8 cellular contexts compared by ENCODE assay signal in the genomic region with DNA sequence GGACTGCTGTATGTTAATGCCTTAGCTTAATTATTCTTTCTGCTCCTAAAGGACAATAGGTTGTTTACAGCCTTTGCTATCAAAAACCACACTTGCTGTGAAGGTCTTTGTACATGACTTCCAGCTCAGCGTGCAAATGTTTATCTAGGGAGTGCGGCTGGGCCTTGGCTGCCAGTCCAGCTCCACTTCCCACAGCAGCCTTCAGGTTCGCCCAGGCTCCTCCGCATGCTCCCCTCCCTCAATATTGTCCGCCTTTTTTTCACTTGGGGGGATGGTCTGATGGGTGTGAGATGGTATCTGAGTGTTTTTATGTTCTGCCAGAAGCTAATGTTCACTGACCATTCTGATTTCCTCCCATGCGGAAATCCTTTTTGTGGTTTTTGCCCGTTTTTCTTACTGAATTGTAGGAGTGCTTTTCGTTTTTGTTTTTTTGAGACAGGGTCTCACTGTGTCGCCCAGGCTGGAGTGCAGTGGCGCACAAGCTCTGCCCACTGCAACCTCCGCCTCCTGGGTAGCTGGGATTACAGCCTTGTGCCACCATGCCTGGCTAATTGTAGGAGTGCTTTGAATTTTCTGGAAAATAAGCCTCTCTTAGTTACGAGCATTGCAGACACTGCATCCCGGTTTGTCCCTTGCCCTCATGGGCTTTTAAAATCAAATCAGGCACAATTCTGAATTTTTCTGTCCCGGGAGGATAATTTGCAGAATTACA. TPM values are rescaled to one million over a fixed set of nuclear protein-coding genes. Genes with fewer than 3 reads are reported as not detected.
DNase-seq lines count a peak whose midpoint lies in the region; ATAC-seq, FAIRE-seq and TF ChIP-seq lines count a peak whose summit lies in the region.

No MANE protein-coding gene starts in this region.

- no peak for TF ChIP-seq EP300 in stomach (IDR thresholded peaks at IDR 0.05)

- H3K36me3 ChIP-seq in astrocyte (ENCODE audit: insufficient read depth, low read length) (peaks cover 17% of the 10 kb centered on the region), stomach (no peaks in the 10 kb centered on the region)

- peaks cover 3% of the 10 kb centered on the region for H3K9me3 Mint-ChIP-seq in astrocyte (ENCODE audit: unreplicated experiment)

- H2AFZ ChIP-seq in astrocyte (ENCODE audit: low read depth, low read length): no peak overlapping the region

- ATAC-seq in GM18502 (IDR thresholded peaks at IDR 0.05; ENCODE audit: poor library complexity, unreplicated experiment): no peak

- H3K9me3 ChIP-seq in astrocyte (ENCODE audit: insufficient read depth, low read depth, low read length) (no peaks in the 10 kb centered on the region), stomach (no peaks in the 10 kb centered on the region)

- H3K4me2 ChIP-seq in astrocyte (ENCODE audit: low read length): peak overlapping the region; percentile 85

- DNase-seq in M059J (ENCODE audit: low read depth) (peak; percentile 89), astrocyte (ENCODE audit: low read depth) (peak; percentile 71), kidney tubule cell (ENCODE audit: low spot score) (peak; percentile 48), stomach (peak; percentile 74), frontal cortex (ENCODE audit: low spot score in 2 of 2) (no peak), SK-N-DZ (ENCODE audit: low spot score) (no peak), G401 (ENCODE audit: low spot score) (no peak)

- in situ Hi-C loops in G401 (cut with HindIII; ENCODE audit: low sequenced_read_pairs): no loop called here

- TF ChIP-seq CTCF in astrocyte (IDR thresholded peaks at IDR 0.05; ENCODE audit: insufficient read depth, low read depth, low read length): no peak
- TF ChIP-seq CTCF in stomach (IDR thresholded peaks at IDR 0.05): no peak

- H3K27ac ChIP-seq in astrocyte (ENCODE audit: low read depth, low read length): peak overlapping the region; percentile 93
- H3K27ac ChIP-seq in stomach: peak overlapping the region; percentile 82 to 89 (median 86)

- H4K20me1 ChIP-seq in astrocyte (ENCODE audit: insufficient read depth, low read length): peaks cover 90% of the 10 kb centered on the region

- 20 to 34% (median 28%) methylated on average over 14 of the region's 14 CpGs for WGBS in stomach, 5 donors

- H3K79me2 ChIP-seq in astrocyte (ENCODE audit: insufficient read depth, low read length): peaks cover 93% of the 10 kb centered on the region

- H3K4me1 ChIP-seq in astrocyte (ENCODE audit: insufficient read depth, low read length) (peaks cover 64% of the 10 kb centered on the region), stomach (peaks cover 68 to 91% (median 88%) of the 10 kb centered on the region in 4 donors)

- FAIRE-seq in astrocyte (lab: Jason Lieb, UNC) (no peak), frontal cortex (lab: Jason Lieb, UNC) (no peak)

- H3K36me3 Mint-ChIP-seq in astrocyte (ENCODE audit: low read depth, unreplicated experiment): peaks cover 33% of the 10 kb centered on the region

- peaks cover 84% of the 10 kb centered on the region for H3K4me1 Mint-ChIP-seq in astrocyte (ENCODE audit: low read depth, unreplicated experiment)

- peak overlapping the region; percentile 86 for H3K9ac ChIP-seq in astrocyte (ENCODE audit: low read length)

- peak overlapping the region; percentile 45 for H3K4me3 Mint-ChIP-seq in astrocyte (ENCODE audit: unreplicated experiment)

- H3K4me3 ChIP-seq in astrocyte (ENCODE audit: insufficient read depth, low read depth, low read length): peak overlapping the region; percentile 33
- peak overlapping the region in 1 of 4 donors; percentile 24 for H3K4me3 ChIP-seq in stomach

- H3K27me3 Mint-ChIP-seq in astrocyte (ENCODE audit: low read depth, unreplicated experiment): no peaks in the 10 kb centered on the region

- peak overlapping the region; percentile 90 for H3K27ac Mint-ChIP-seq in astrocyte (ENCODE audit: unreplicated experiment)

- no peak for TF ChIP-seq POLR2A in stomach (IDR thresholded peaks at IDR 0.05)

- intact Hi-C loops in stomach (cut with DNase I; ENCODE audit: low total_unique reads): no loop called here

- H3K27me3 ChIP-seq in astrocyte (ENCODE audit: insufficient read depth, low read length): no peaks in the 10 kb centered on the region
- H3K27me3 ChIP-seq in stomach: no peaks in the 10 kb centered on the region

RNA-seq across cellular contexts. Expression of gene SH3BP4, which starts 28.8 kb away (rescaled TPM):
- 56.4 and 89.1 TPM in 2 replicates for total RNA-seq in M059J (2014; rRNA removed; shearing (Covaris generic))
- total RNA-seq in astrocyte: 117 and 127 TPM in 2 replicates
- total RNA-seq in stomach: 10 to 100 TPM; 12.8 to 54.0 (median 41.5) TPM
- 10 to 100 TPM; 10.2 to 20.0 (median 17.6) TPM for polyA plus RNA-seq in stomach
- 6.5 TPM for total RNA-seq in frontal cortex
- 13.6 TPM in 2 replicates for polyA plus RNA-seq in SK-N-DZ (2014; cell fraction: cytosol; rRNA removed)
- 6.2 and 8.6 TPM in 2 replicates for polyA plus RNA-seq in SK-N-DZ (2014; cell fraction: nucleus; rRNA removed)
- total RNA-seq in G401 (2014; rRNA removed; shearing (Covaris generic)): 34.8 and 49.1 TPM in 2 replicates

Comparison
In these comparisons a context has a peak if more than half of its experiments do, and no peak if none do; other contexts are left out.
1. DNase-seq: peak in M059J (single experiment), astrocyte (single experiment), kidney tubule cell (single experiment) and stomach (single experiment); none in frontal cortex (0 of 2), SK-N-DZ (single experiment) and G401 (single experiment).